1 cellular context compared by ENCODE assay signal in genomic region chr2:85420743-85421705, GRCh38.
TF ChIP-seq lines count a peak whose summit lies in the region.

No MANE protein-coding gene starts in this region.

TF ChIP-seq in HepG2, 621 proteins besides CTCF, POLR2A, EP300 and RAD21 (continued from another document and continues in another):
- no peak for TF ChIP-seq FOXO4 (CRISPR knock-in tag; conservative IDR thresholded peaks at IDR 0.05)
- TF ChIP-seq ZFX (CRISPR knock-in tag; IDR thresholded peaks at IDR 0.05; ENCODE audit: low read depth) = peak; percentile 71
- no peak for TF ChIP-seq ZNF30 (CRISPR knock-in tag; IDR thresholded peaks at IDR 0.05)
- TF ChIP-seq PHF20 (CRISPR knock-in tag; IDR thresholded peaks at IDR 0.05) = peak; percentile 37; the same call in 1 of the 2 replicates
- TF ChIP-seq ZNF83 (CRISPR knock-in tag; IDR thresholded peaks at IDR 0.05; ENCODE audit: borderline replicate concordance) = no peak; the same call in 1 of the 2 replicates
- 0 out of 2 replicates have a peak, but pooled peaks have one; percentile 18 for TF ChIP-seq CAMTA2 (CRISPR knock-in tag; IDR thresholded peaks at IDR 0.05; ENCODE audit: borderline replicate concordance)
- peak; percentile 94 for TF ChIP-seq HMG20B (CRISPR knock-in tag; conservative IDR thresholded peaks at IDR 0.05)
- TF ChIP-seq ZNF724P (CRISPR knock-in tag; IDR thresholded peaks at IDR 0.05; ENCODE audit: borderline replicate concordance) = no peak; the same call in 1 of the 2 replicates
- TF ChIP-seq RNF219 (CRISPR knock-in tag; IDR thresholded peaks at IDR 0.05) = 0 out of 2 replicates have a peak, but pooled peaks have one; percentile 30
- 0 out of 2 replicates have a peak, but pooled peaks have one; percentile 58 for TF ChIP-seq GTF3A (CRISPR knock-in tag; conservative IDR thresholded peaks at IDR 0.05)
- TF ChIP-seq KDM3A (CRISPR knock-in tag; IDR thresholded peaks at IDR 0.05; ENCODE audit: low read depth) = peak; percentile 99
- 0 out of 2 replicates have a peak, but pooled peaks have one; percentile 54 for TF ChIP-seq HBP1 (CRISPR knock-in tag; IDR thresholded peaks at IDR 0.05; ENCODE audit: low read depth)
- TF ChIP-seq KLF6 (CRISPR knock-in tag; IDR thresholded peaks at IDR 0.05) = peak; percentile 75; the same call in 1 of the 2 replicates
- TF ChIP-seq SP5 (CRISPR knock-in tag; IDR thresholded peaks at IDR 0.05; ENCODE audit: borderline replicate concordance, low read depth) = peak; percentile 76; the same call in 1 of the 2 replicates
- peak; percentile 98 for TF ChIP-seq RXRA (CRISPR knock-in tag; IDR thresholded peaks at IDR 0.05)
- TF ChIP-seq ZNF3 (CRISPR knock-in tag; IDR thresholded peaks at IDR 0.05) = 0 out of 2 replicates have a peak, but pooled peaks have one; percentile 58
- peak; percentile 94 for TF ChIP-seq ZBTB3 (CRISPR knock-in tag; IDR thresholded peaks at IDR 0.05; ENCODE audit: borderline replicate concordance, low read depth)
- TF ChIP-seq SAFB2 (CRISPR knock-in tag; IDR thresholded peaks at IDR 0.05; ENCODE audit: borderline replicate concordance, low read depth) = peak; percentile 95; the same call in 1 of the 2 replicates
- peak; percentile 84; the same call in 1 of the 2 replicates for TF ChIP-seq ZNF761 (CRISPR knock-in tag; conservative IDR thresholded peaks at IDR 0.05)
- peak; percentile 98 for TF ChIP-seq FOSL1 (CRISPR knock-in tag; IDR thresholded peaks at IDR 0.05; ENCODE audit: borderline replicate concordance)
- TF ChIP-seq JUND (CRISPR knock-in tag; IDR thresholded peaks at IDR 0.05) = peak; percentile 96
- peak; percentile 71; the same call in 1 of the 2 replicates for TF ChIP-seq ZNF446 (CRISPR knock-in tag; IDR thresholded peaks at IDR 0.05)
- TF ChIP-seq ZNF557 (CRISPR knock-in tag; IDR thresholded peaks at IDR 0.05) = 0 out of 2 replicates have a peak, but pooled peaks have one; percentile 49
- 0 out of 2 replicates have a peak, but pooled peaks have one; percentile 74 for TF ChIP-seq ZC3H13 (CRISPR knock-in tag; IDR thresholded peaks at IDR 0.05)
- TF ChIP-seq ARHGAP35 (CRISPR knock-in tag; IDR thresholded peaks at IDR 0.05; ENCODE audit: borderline replicate concordance) = peak; percentile 74; the same call in 1 of the 2 replicates
- TF ChIP-seq E2F5 (CRISPR knock-in tag; conservative IDR thresholded peaks at IDR 0.05) = no peak; the same call in 1 of the 2 replicates
- peak; percentile 97 for TF ChIP-seq NFIC (IDR thresholded peaks at IDR 0.05; ENCODE audit: low read length)
- TF ChIP-seq ZNF737 (CRISPR knock-in tag; IDR thresholded peaks at IDR 0.05; ENCODE audit: borderline replicate concordance) = 0 out of 2 replicates have a peak, but pooled peaks have one; percentile 75
- peak; percentile 96 for TF ChIP-seq HMG20A (CRISPR knock-in tag; IDR thresholded peaks at IDR 0.05; ENCODE audit: borderline replicate concordance)
- peak; percentile 81; the same call in 1 of the 2 replicates for TF ChIP-seq MLXIP (CRISPR knock-in tag; IDR thresholded peaks at IDR 0.05; ENCODE audit: borderline replicate concordance)
- peak; percentile 70 for TF ChIP-seq HIC2 (CRISPR knock-in tag; IDR thresholded peaks at IDR 0.05; ENCODE audit: low read depth)
- TF ChIP-seq ZNF740 (CRISPR knock-in tag; IDR thresholded peaks at IDR 0.05) = peak; percentile 72
- TF ChIP-seq MTF1 (CRISPR knock-in tag; IDR thresholded peaks at IDR 0.05) = 0 out of 2 replicates have a peak, but pooled peaks have one; percentile 25
- peak; percentile 97 for TF ChIP-seq JUN (CRISPR knock-in tag; IDR thresholded peaks at IDR 0.05)
- no peak for TF ChIP-seq ZNF577 (CRISPR knock-in tag; IDR thresholded peaks at IDR 0.05; ENCODE audit: borderline replicate concordance, low read depth)
- no peak for TF ChIP-seq SRSF9 (IDR thresholded peaks at IDR 0.05; ENCODE audit: borderline replicate concordance, insufficient read depth, low read depth, low read length, poor library complexity, severe bottlenecking)
- TF ChIP-seq AHR (CRISPR knock-in tag; IDR thresholded peaks at IDR 0.05) = peak; percentile 90; the same call in 1 of the 2 replicates
- peak; percentile 84 for TF ChIP-seq MIER2 (CRISPR knock-in tag; IDR thresholded peaks at IDR 0.05)
- TF ChIP-seq KDM6A (CRISPR knock-in tag; IDR thresholded peaks at IDR 0.05; ENCODE audit: low read depth) = peak; percentile 88
- peak; percentile 85 for TF ChIP-seq TCF7 (IDR thresholded peaks at IDR 0.05; ENCODE audit: low read depth)
- peak; percentile 79 for TF ChIP-seq SIX1 (CRISPR knock-in tag; IDR thresholded peaks at IDR 0.05; ENCODE audit: borderline replicate concordance)
- TF ChIP-seq SMARCE1 (IDR thresholded peaks at IDR 0.05; ENCODE audit: borderline replicate concordance) = peak; percentile 79
- TF ChIP-seq ZNF441 (CRISPR knock-in tag; IDR thresholded peaks at IDR 0.05; ENCODE audit: borderline replicate concordance) = peak; percentile 69; the same call in 1 of the 2 replicates
- TF ChIP-seq TIGD3 (CRISPR knock-in tag; IDR thresholded peaks at IDR 0.05; ENCODE audit: borderline replicate concordance) = no peak; the same call in 1 of the 2 replicates
- peak; percentile 46 for TF ChIP-seq HIVEP1 (CRISPR knock-in tag; IDR thresholded peaks at IDR 0.05)
- no peak for TF ChIP-seq PTBP1 (IDR thresholded peaks at IDR 0.05; ENCODE audit: low read depth, low read length, poor library complexity, severe bottlenecking)
- peak; percentile 98 for TF ChIP-seq ZNF503 (CRISPR knock-in tag; IDR thresholded peaks at IDR 0.05)
